ENCODE assay signal across 11 cellular contexts in the genomic region with DNA sequence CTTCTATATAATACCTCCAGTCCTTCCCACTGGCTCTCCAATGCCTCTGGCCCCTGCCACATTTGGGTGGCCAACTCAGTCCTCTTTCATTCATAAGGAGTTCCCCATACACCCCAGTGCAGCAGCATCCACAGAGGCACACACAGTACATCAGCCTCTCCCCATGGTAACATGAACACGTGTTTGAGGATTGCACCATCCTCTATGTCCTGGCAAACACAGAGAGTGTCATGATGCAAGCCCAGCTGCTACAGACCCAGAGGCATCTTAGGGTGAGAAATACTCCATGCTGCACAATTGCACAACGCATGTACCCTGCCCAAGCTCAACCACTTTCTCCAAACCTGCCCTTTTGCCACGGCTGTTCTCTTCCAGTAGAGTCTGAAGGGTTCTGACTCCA. TPM values are rescaled to one million over a fixed set of nuclear protein-coding genes. Genes with fewer than 3 reads are reported as not detected.
A peak's percentile ranks its signal among the peaks of the same experiment; 100 is the strongest.
DNase-seq lines count a peak whose midpoint lies in the region; ATAC-seq and TF ChIP-seq lines count a peak whose summit lies in the region.
"Had no signal": no experiment of that assay in that cellular context is flagged by ENCODE, and none has a peak within 500 bp of the region (broad histone marks: within the 10 kb centered on the region; RNA-seq: fewer than 3 reads in every experiment).

No MANE protein-coding gene starts in this region.

- intact Hi-C loops in right cardiac atrium (cut with DNase I) = loop anchor here in 3 of 4 donors (5.0 to 10.0 kb wide), 4 partner anchors 483 to 1031 kb away; no protein-coding TSS in a partner anchor
- intact Hi-C loops in CD4-positive, alpha-beta T cell (cut with DNase I, micrococcal nuclease) = loop anchor here in 1 of 2 experiments (5.0 kb wide), 1 partner anchor 828 kb away; no protein-coding TSS in a partner anchor

- no peak overlapping the region for H3K4me3 Mint-ChIP-seq in type B pancreatic cell
- no peak overlapping the region for H3K4me3 Mint-ChIP-seq in CD4-positive, alpha-beta T cell

- H3K9ac ChIP-seq in adipocyte (ENCODE audit: low read length) = no peak overlapping the region

- no peak for TF ChIP-seq CTCF in type B pancreatic cell (conservative IDR thresholded peaks at IDR 0.05)
- TF ChIP-seq CTCF in CD4-positive, alpha-beta T cell (IDR thresholded peaks at IDR 0.05) = no peak

- H3K36me3 Mint-ChIP-seq in type B pancreatic cell = peaks cover 17% of the 10 kb centered on the region
- H3K36me3 Mint-ChIP-seq in CD4-positive, alpha-beta T cell (ENCODE audit: low read depth) = no peaks in the 10 kb centered on the region

- H3K27ac Mint-ChIP-seq in type B pancreatic cell = no peak overlapping the region
- no peak overlapping the region for H3K27ac Mint-ChIP-seq in CD4-positive, alpha-beta T cell

- H3K4me1 ChIP-seq in adipocyte (ENCODE audit: control insufficient read depth, insufficient read depth, low read length) (peaks cover 37% of the 10 kb centered on the region), right cardiac atrium (ENCODE audit: control insufficient read depth, insufficient read depth, low read length) (peaks cover 15% of the 10 kb centered on the region)

- H3K9me3 ChIP-seq in adipocyte (ENCODE audit: control insufficient read depth, low read length) = no peaks in the 10 kb centered on the region
- H3K9me3 ChIP-seq in right cardiac atrium (ENCODE audit: control insufficient read depth, low read length) = no peaks in the 10 kb centered on the region
- H3K9me3 ChIP-seq in CD4-positive, alpha-beta T cell (ENCODE audit: control insufficient read depth, low read length) = no peaks in the 10 kb centered on the region
- H3K9me3 ChIP-seq: thyroid gland had no signal

- no peaks in the 10 kb centered on the region for H3K27me3 Mint-ChIP-seq in type B pancreatic cell
- peaks cover 57% of the 10 kb centered on the region for H3K27me3 Mint-ChIP-seq in CD4-positive, alpha-beta T cell

- H3K27me3 ChIP-seq in adipocyte (replicated peaks; ENCODE audit: control insufficient read depth, insufficient read depth, low read length) = no peaks in the 10 kb centered on the region
- H3K27me3 ChIP-seq in right cardiac atrium (ENCODE audit: control insufficient read depth, insufficient read depth) = no peaks in the 10 kb centered on the region
- peaks cover 24% of the 10 kb centered on the region for H3K27me3 ChIP-seq in CD4-positive, alpha-beta T cell (ENCODE audit: control insufficient read depth, insufficient read depth, low read length)
- H3K27me3 ChIP-seq: thyroid gland had no signal

- H3K4me3 ChIP-seq in adipocyte (ENCODE audit: low read length) (no peak overlapping the region), right cardiac atrium (ENCODE audit: low read length) (no peak overlapping the region)
- H3K4me3 ChIP-seq: thyroid gland had no signal

- CTCF ChIA-PET in CD4-positive, alpha-beta T cell (lab: Charles Lee) = no interaction called here

- H3K4me1 Mint-ChIP-seq in type B pancreatic cell (ENCODE audit: unreplicated experiment) = peaks cover 52% of the 10 kb centered on the region
- no peaks in the 10 kb centered on the region for H3K4me1 Mint-ChIP-seq in CD4-positive, alpha-beta T cell (ENCODE audit: low read depth)

- DNase-seq in DMS 273 (lab: John Stamatoyannopoulos, UW; ENCODE audit: unreplicated experiment) (peak; percentile 74), DMS 273 treated with DMSO at 0.1 percent for 48 hours (lab: John Stamatoyannopoulos, UW) (no peak), adipocyte (ENCODE audit: low read depth) (peak; percentile 98), right cardiac atrium (peak in 2 of 3 donors; percentile 78 to 80), superior temporal gyrus (ENCODE audit: extremely low spot score) (peak; percentile 45), SW 1271 (lab: John Stamatoyannopoulos, UW) (no peak), type B pancreatic cell (ENCODE audit: extremely low spot score, unreplicated experiment) (no peak)
- no peak for DNase-seq in CD4-positive, alpha-beta T cell
- DNase-seq: NCI-H774, thyroid gland had no signal

- H3K9me3 Mint-ChIP-seq in type B pancreatic cell = no peaks in the 10 kb centered on the region
- no peaks in the 10 kb centered on the region for H3K9me3 Mint-ChIP-seq in CD4-positive, alpha-beta T cell

- POLR2A ChIA-PET in CD4-positive, alpha-beta T cell (lab: Charles Lee) = no interaction called here

- 42% methylated on average over 3 of the region's 3 CpGs for WGBS in right cardiac atrium

- peaks cover 23% of the 10 kb centered on the region for H3K36me3 ChIP-seq in adipocyte (ENCODE audit: control insufficient read depth, insufficient read depth, low read length, severe bottlenecking)

- peak; percentile 85 to 88 for ATAC-seq in right cardiac atrium
- ATAC-seq in CD4-positive, alpha-beta T cell (ENCODE audit: poor library complexity) = no peak

- peak overlapping the region; percentile 57 for H3K27ac ChIP-seq in right cardiac atrium (ENCODE audit: low read length)
- H3K27ac ChIP-seq in CD4-positive, alpha-beta T cell (ENCODE audit: low read depth, low read length) = no peak overlapping the region
- H3K27ac ChIP-seq: 22Rv1 had no signal

RNA-seq across cellular contexts. Expression of a gene that starts 11.5 kb away (rescaled TPM):
- total RNA-seq in right cardiac atrium = 100 to 1,000 TPM; 170 to 409 (median 309) TPM
- 162 TPM for polyA plus RNA-seq in right cardiac atrium
- 51.0 and 245 TPM in 2 replicates for total RNA-seq in type B pancreatic cell (ENCODE audit: low replicate concordance)
- total RNA-seq in CD4-positive, alpha-beta T cell = not detected

RNA-seq across cellular contexts. Expression of a gene that starts 50.6 kb away (rescaled TPM):
- 100 to 1,000 TPM in 2 of 4 donors, 10 to 100 TPM in 2; 62.6 to 168 (median 92.4) TPM for total RNA-seq in right cardiac atrium
- 115 TPM for polyA plus RNA-seq in right cardiac atrium
- 121 and 252 TPM in 2 replicates for total RNA-seq in type B pancreatic cell (ENCODE audit: low replicate concordance)
- not detected for total RNA-seq in CD4-positive, alpha-beta T cell

Comparison
In these comparisons a context has a peak if more than half of its experiments do, and no peak if none do; other contexts are left out.
1. DNase-seq: peak in DMS 273 (single experiment), adipocyte (single experiment), right cardiac atrium (2 of 3) and superior temporal gyrus (single experiment); none in DMS 273 treated with DMSO at 0.1 percent for 48 hours (single experiment), SW 1271 (0 of 2), type B pancreatic cell (single experiment) and CD4-positive, alpha-beta T cell (0 of 10).
2. RNA of a gene that starts 11.5 kb away (total RNA-seq): 170 to 409 TPM in right cardiac atrium and 51.0 to 245 TPM in type B pancreatic cell; not detected in CD4-positive, alpha-beta T cell; every median in the first group is over 10 times any median in the second.
3. RNA of a gene that starts 50.6 kb away (total RNA-seq): 121 to 252 TPM in type B pancreatic cell and 62.6 to 168 TPM in right cardiac atrium; not detected in CD4-positive, alpha-beta T cell; every median in the first group is over 10 times any median in the second.